10 cellular contexts compared by ENCODE assay signal in the genomic region with DNA sequence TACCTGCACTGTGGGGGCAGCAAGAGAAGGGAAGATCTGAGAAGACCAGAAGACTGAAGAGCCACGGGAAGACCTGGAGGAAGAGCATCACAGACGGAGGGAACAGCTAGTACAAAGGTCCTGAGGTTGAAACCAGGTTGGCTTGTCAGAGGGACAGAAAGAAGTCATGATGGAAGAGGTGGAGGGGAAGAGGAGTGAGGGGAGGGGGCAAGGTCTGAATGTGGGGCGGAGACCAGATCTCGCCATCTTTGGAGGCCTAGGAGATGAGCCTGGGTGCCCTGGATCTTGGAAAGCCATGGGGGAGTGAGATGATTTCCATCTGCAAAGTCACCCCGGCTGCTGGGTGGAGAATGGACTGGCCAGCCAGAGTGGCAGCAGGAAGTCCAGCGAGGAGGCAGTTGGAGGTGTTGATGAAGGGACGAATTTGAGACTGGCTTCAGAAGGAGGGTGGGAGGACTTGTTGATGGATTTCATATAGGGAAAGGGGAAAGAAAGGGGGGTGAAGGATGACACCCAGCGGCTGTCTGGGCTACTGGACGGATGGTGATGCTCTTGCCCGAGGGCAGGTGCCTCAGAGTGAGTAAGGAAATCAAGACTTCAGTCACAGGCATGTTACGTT. TPM values are rescaled to one million over a fixed set of nuclear protein-coding genes. Genes with fewer than 3 reads are reported as not detected.
DNase-seq lines count a peak whose midpoint lies in the region; ATAC-seq, FAIRE-seq and TF ChIP-seq lines count a peak whose summit lies in the region.
"Had no signal": no experiment of that assay in that cellular context is flagged by ENCODE, and none has a peak within 500 bp of the region (broad histone marks: within the 10 kb centered on the region; RNA-seq: fewer than 3 reads in every experiment).

No MANE protein-coding gene starts in this region.

- peak; percentile 13 for DNase-seq in left cardiac atrium
- DNase-seq in left ventricle myocardium superior = no peak
- DNase-seq in GM12878 (ENCODE audit: low read depth, low spot score) = no peak
- peak in 2 of 3 donors; percentile 35 to 53 for DNase-seq in mucosa of descending colon
- no peak for DNase-seq in upper lobe of right lung
- no peak for DNase-seq in NCI-H748 (lab: John Stamatoyannopoulos, UW; ENCODE audit: unreplicated experiment)
- no peak for DNase-seq in ACHN
- DNase-seq in effector CD4-positive, alpha-beta T cell = no peak
- DNase-seq: NCI-H1105, nephron progenitor cell had no signal

- WGBS in GM12878 (ENCODE audit: insufficient coverage, insufficient replicate concordance, low lambda C conversion rate, missing lambda C conversion rate) = 93% methylated on average over 11 of the region's 11 CpGs

- H3K9ac ChIP-seq in GM12878 (ENCODE audit: control insufficient read depth, insufficient read depth, low read length) = no peak overlapping the region

- H4K20me1 ChIP-seq in GM12878 (ENCODE audit: control insufficient read depth, insufficient read depth) = no peaks in the 10 kb centered on the region

- POLR2A ChIA-PET in GM12878 (lab: Charles Lee) = interaction anchor here (4.1 to 16.4 kb wide), 2 partner anchors 9 to 12 kb away, joined by 57 to 346 read pairs; partner anchors contain the start of gene UBC

- no peak for TF ChIP-seq CTCF in GM12878 (IDR thresholded peaks at IDR 0.05 in 2 of 3, conservative IDR thresholded peaks at IDR 0.05 in 1 of 3; ENCODE audit: control insufficient read depth in 2 of 3, extremely low read depth in 1 of 3, insufficient read depth in 1 of 3, low read depth in 3 of 3, low read length in 3 of 3)
- TF ChIP-seq CTCF in mucosa of descending colon (IDR thresholded peaks at IDR 0.05) = no peak
- TF ChIP-seq CTCF in upper lobe of right lung (IDR thresholded peaks at IDR 0.05) = no peak

- H3K4me3 ChIP-seq in GM12878 (no peak overlapping the region), mucosa of descending colon (no peak overlapping the region), upper lobe of right lung (peak overlapping the region; percentile 51)

- H3K4me2 ChIP-seq in GM12878 (ENCODE audit: control insufficient read depth, insufficient read depth) = peak overlapping the region; percentile 74

- no peaks in the 10 kb centered on the region for H3K9me3 ChIP-seq in GM12878 (replicated peaks; ENCODE audit: control insufficient read depth, insufficient read depth, low read length)
- no peaks in the 10 kb centered on the region for H3K9me3 ChIP-seq in mucosa of descending colon
- no peaks in the 10 kb centered on the region for H3K9me3 ChIP-seq in upper lobe of right lung

- SMC1A ChIA-PET in GM12878 (lab: Charles Lee; ENCODE audit: uncharacterized antibody, unreplicated experiment) = interaction anchor here (0.7 to 4.0 kb wide), 2 partner anchors 10 to 12 kb away, joined by 3 to 41 read pairs; no protein-coding TSS in a partner anchor

- no peak overlapping the region for H2AFZ ChIP-seq in GM12878 (ENCODE audit: control insufficient read depth, low read depth, low read length)

- intact Hi-C loops in left cardiac atrium (cut with DNase I) = no loop called here
- intact Hi-C loops in left ventricle myocardium superior (cut with micrococcal nuclease) = no loop called here
- intact Hi-C loops in GM12878 (cut with micrococcal nuclease; ENCODE audit: unreplicated experiment) = no loop called here
- intact Hi-C loops in mucosa of descending colon (cut with DNase I, micrococcal nuclease) = no loop called here
- intact Hi-C loops in upper lobe of right lung (cut with DNase I) = no loop called here

- FAIRE-seq in GM12878 (lab: Jason Lieb, UNC) = no peak

- BruUV-seq in GM12878 (replicated peaks; lab: Mats Ljungman, UMichigan) = no TSS peak

- ATAC-seq in left cardiac atrium (no peak), left ventricle myocardium superior (no peak), GM12878 (no peak), mucosa of descending colon (no peak), upper lobe of right lung (no peak)

- no peak overlapping the region for H3K27ac ChIP-seq in GM12878 (ENCODE audit: control insufficient read depth, insufficient read depth)
- peak overlapping the region; percentile 87 for H3K27ac ChIP-seq in upper lobe of right lung

- H3K36me3 ChIP-seq in GM12878 (ENCODE audit: control insufficient read depth in 2 of 2, insufficient read depth in 2 of 2, low read length in 1 of 2) (no peaks in the 10 kb centered on the region), mucosa of descending colon (ENCODE audit: low read depth) (no peaks in the 10 kb centered on the region), upper lobe of right lung (no peaks in the 10 kb centered on the region)

- in situ Hi-C loops in GM12878 (cut with MboI) = loop anchor here (10.0 kb wide), 1 partner anchor 506 kb away; no protein-coding TSS in a partner anchor
- in situ Hi-C loops in ACHN (cut with HindIII; ENCODE audit: low pct_ligation_motif_present, low pct_unique_long_range_greater_than_20kb, low sequenced_read_pairs) = no loop called here

- no peak for TF ChIP-seq EP300 in GM12878 (IDR thresholded peaks at IDR 0.05; ENCODE audit: borderline replicate concordance in 1 of 2, control insufficient read depth in 1 of 2, low read depth in 2 of 2, low read length in 2 of 2)

- H3K4me1 ChIP-seq in GM12878 (ENCODE audit: control insufficient read depth, insufficient read depth, low read length) (peaks cover 11% of the 10 kb centered on the region), mucosa of descending colon (ENCODE audit: low read depth) (peaks cover 7% of the 10 kb centered on the region), upper lobe of right lung (peaks cover 10% of the 10 kb centered on the region)

- no peaks in the 10 kb centered on the region for H3K79me2 ChIP-seq in GM12878 (ENCODE audit: control insufficient read depth, insufficient read depth, low read length)

- no peak for TF ChIP-seq RAD21 in GM12878 (IDR thresholded peaks at IDR 0.05; ENCODE audit: insufficient read depth, low read depth, low read length)

- H3K27me3 ChIP-seq in GM12878 (replicated peaks in 1 of 2; ENCODE audit: control insufficient read depth in 2 of 2, insufficient read depth in 2 of 2, low read length in 1 of 2) = no peaks in the 10 kb centered on the region
- H3K27me3 ChIP-seq in upper lobe of right lung = no peaks in the 10 kb centered on the region

- CTCF ChIA-PET in GM12878 (lab: Yijun Ruan, JAX) = interaction anchor here (1.0 to 3.8 kb wide), 3 partner anchors 9 to 22 kb away, joined by 4 to 47 read pairs (median 6); no protein-coding TSS in a partner anchor

- no peak for TF ChIP-seq POLR2A in GM12878 (IDR thresholded peaks at IDR 0.05; ENCODE audit: low read depth, low read length)

- RAD21 ChIA-PET in GM12878 (lab: Charles Lee; ENCODE audit: unreplicated experiment) = interaction anchor here (1.3 to 2.8 kb wide), 3 partner anchors 9 to 15 kb away, joined by 3 to 20 read pairs (median 9); partner anchors contain the start of gene UBC

RNA-seq across cellular contexts. Expression of gene UBC, which starts 14.6 kb away (rescaled TPM):
- 1,000 to 10,000 TPM in 1 of 2 donors, 100 to 1,000 TPM in 1; 977 to 1,049 TPM for total RNA-seq in left cardiac atrium
- 1,197 TPM for total RNA-seq in left ventricle myocardium superior
- total RNA-seq in GM12878 (2013; cell fraction: nucleolus; rRNA removed) = 329 and 366 TPM in 2 replicates
- 883 and 944 TPM in 2 replicates for total RNA-seq in GM12878 (2014; rRNA removed)
- 816 and 821 TPM in 2 replicates for total RNA-seq in GM12878 (2014; rRNA removed; fragmentation: Illumina TruSeq; extraction: Trizol)
- total RNA-seq in GM12878 (2021) = 736 and 799 TPM in 2 replicates
- polyA plus RNA-seq in GM12878 (2011; ENCODE audit: low read depth) = 1,550 TPM
- 1,270 and 1,666 TPM in 2 replicates for polyA plus RNA-seq in GM12878 (2011; rRNA removed)
- polyA plus RNA-seq in GM12878 (2011; cell fraction: cytosol; rRNA removed) = 1,638 and 1,774 TPM in 2 replicates
- 1,319 and 1,377 TPM in 2 replicates for polyA plus RNA-seq in GM12878 (2011; cell fraction: nucleus; rRNA removed)
- 962 and 1,441 TPM in 2 replicates for polyA plus RNA-seq in GM12878 (2012)
- polyA plus RNA-seq in GM12878 (2014; fragmentation: Illumina TruSeq; extraction: Trizol) = 973 and 1,123 TPM in 2 replicates
- 1,000 to 10,000 TPM in 1 of 2 experiments, 100 to 1,000 TPM in 1; 785 to 1,214 TPM for polyA plus RNA-seq in GM12878 (2014; fragmentation: Nextera tagmentation; extraction: Ambion mirVana)
- polyA plus RNA-seq in GM12878 (2014; rRNA removed) = 610 and 653 TPM in 2 replicates
- polyA plus RNA-seq in GM12878 (2016; fragmentation: Nextera tagmentation; extraction: Ambion mirVana) = 100 to 1,000 TPM; 866 to 909 TPM
- 980 and 1,147 TPM in 2 replicates for polyA minus RNA-seq in GM12878 (2011; rRNA and poly(A)+ RNA removed)
- 232 and 279 TPM in 2 replicates for polyA minus RNA-seq in GM12878 (2011; cell fraction: cytosol; rRNA and poly(A)+ RNA removed)
- polyA minus RNA-seq in GM12878 (2011; cell fraction: nucleus; rRNA and poly(A)+ RNA removed) = 143 and 182 TPM in 2 replicates
- total RNA-seq in mucosa of descending colon = 1,000 to 10,000 TPM; 1,242 to 1,563 (median 1,498) TPM
- 1,107 TPM for total RNA-seq in upper lobe of right lung

RNA-seq across cellular contexts. Expression of gene DHX37, which starts 59.9 kb away (rescaled TPM):
- total RNA-seq in left cardiac atrium = 10 to 100 TPM in 1 of 2 donors, 1 to 10 TPM in 1; 7.9 to 13.3 TPM
- 5.0 TPM for total RNA-seq in left ventricle myocardium superior
- 51.4 and 67.6 TPM in 2 replicates for total RNA-seq in GM12878 (2013; cell fraction: nucleolus; rRNA removed)
- 29.0 and 32.5 TPM in 2 replicates for total RNA-seq in GM12878 (2014; rRNA removed)
- 12.8 and 15.5 TPM in 2 replicates for total RNA-seq in GM12878 (2014; rRNA removed; fragmentation: Illumina TruSeq; extraction: Trizol)
- total RNA-seq in GM12878 (2021) = 40.7 and 45.5 TPM in 2 replicates
- polyA plus RNA-seq in GM12878 (2011; ENCODE audit: low read depth) = 6.4 TPM
- 4.4 and 11.8 TPM in 2 replicates for polyA plus RNA-seq in GM12878 (2011; rRNA removed)
- polyA plus RNA-seq in GM12878 (2011; cell fraction: cytosol; rRNA removed) = 12.9 and 16.4 TPM in 2 replicates
- 57.1 and 82.7 TPM in 2 replicates for polyA plus RNA-seq in GM12878 (2011; cell fraction: nucleus; rRNA removed)
- 16.8 and 20.4 TPM in 2 replicates for polyA plus RNA-seq in GM12878 (2012)
- 4.5 and 12.5 TPM in 2 replicates for polyA plus RNA-seq in GM12878 (2014; fragmentation: Illumina TruSeq; extraction: Trizol)
- under 1 TPM; 0.21 to 0.84 TPM for polyA plus RNA-seq in GM12878 (2014; fragmentation: Nextera tagmentation; extraction: Ambion mirVana)
- polyA plus RNA-seq in GM12878 (2014; rRNA removed) = 24.3 and 28.5 TPM in 2 replicates
- 10 to 100 TPM; 29.9 to 31.5 TPM for polyA plus RNA-seq in GM12878 (2016; fragmentation: Nextera tagmentation; extraction: Ambion mirVana)
- 16.5 and 29.9 TPM in 2 replicates for polyA minus RNA-seq in GM12878 (2011; rRNA and poly(A)+ RNA removed)
- 13.2 and 14.7 TPM in 2 replicates for polyA minus RNA-seq in GM12878 (2011; cell fraction: cytosol; rRNA and poly(A)+ RNA removed)
- 16.6 and 36.5 TPM in 2 replicates for polyA minus RNA-seq in GM12878 (2011; cell fraction: nucleus; rRNA and poly(A)+ RNA removed)
- total RNA-seq in mucosa of descending colon = 10 to 100 TPM; 14.4 to 17.8 (median 14.8) TPM
- 14.6 TPM for total RNA-seq in upper lobe of right lung

Comparison
In these comparisons a context has a peak if more than half of its experiments do, and no peak if none do; other contexts are left out.
1. DNase-seq: peak in left cardiac atrium (single experiment) and mucosa of descending colon (2 of 3); none in left ventricle myocardium superior (single experiment), GM12878 (single experiment), upper lobe of right lung (single experiment), NCI-H748 (single experiment), ACHN (single experiment) and effector CD4-positive, alpha-beta T cell (single experiment).